1 cellular context compared by ENCODE assay signal in genomic region chr5:132022737-132023136, GRCh38.
TF ChIP-seq lines count a peak whose summit lies in the region.

No MANE protein-coding gene starts in this region.

TF ChIP-seq in HCT116, 20 proteins besides CTCF, POLR2A, EP300 and RAD21 (continued from another document):
- no peak for TF ChIP-seq REST (IDR thresholded peaks at IDR 0.05; ENCODE audit: low read depth)
TF ChIP-seq in HCT116: peak in this region for 3.
